15 cellular contexts compared by ENCODE assay signal in genomic region chr22:37328017-37328416, GRCh38. TPM values are rescaled to one million over a fixed set of nuclear protein-coding genes. Genes with fewer than 3 reads are reported as not detected.
DNase-seq lines count a peak whose midpoint lies in the region; FAIRE-seq and TF ChIP-seq lines count a peak whose summit lies in the region.
"Had no signal": no experiment of that assay in that cellular context is flagged by ENCODE, and none has a peak within 500 bp of the region (broad histone marks: within the 10 kb centered on the region; RNA-seq: fewer than 3 reads in every experiment).

No MANE protein-coding gene starts in this region.

- no peaks in the 10 kb centered on the region for H3K27me3 ChIP-seq in keratinocyte (ENCODE audit: control insufficient read depth, extremely low read depth, insufficient read depth, low read length)

- no peaks in the 10 kb centered on the region for H3K9me3 ChIP-seq in keratinocyte (ENCODE audit: control insufficient read depth, low read depth, low read length)

- dilution Hi-C loops in keratinocyte (cut with MboI; ENCODE audit: extremely low pct_ligation_motif_present, low sequenced_read_pairs): no loop called here

- H4K20me1 ChIP-seq in keratinocyte (ENCODE audit: control insufficient read depth, extremely low read depth, insufficient read depth, low read length): no peaks in the 10 kb centered on the region

- FAIRE-seq in keratinocyte (lab: Jason Lieb, UNC): peak; percentile 76

- peak overlapping the region; percentile 69 for H3K4me2 ChIP-seq in keratinocyte (ENCODE audit: control insufficient read depth, extremely low read depth, insufficient read depth, low read depth, low read length)

- H3K4me1 ChIP-seq in keratinocyte (ENCODE audit: control insufficient read depth, extremely low read depth, insufficient read depth, low read length): peaks cover 60% of the 10 kb centered on the region

- H3K9me1 ChIP-seq in keratinocyte (ENCODE audit: control insufficient read depth, extremely low read depth, insufficient read depth, low read length): no peaks in the 10 kb centered on the region

- no peak overlapping the region for H2AFZ ChIP-seq in keratinocyte (ENCODE audit: control insufficient read depth, low read length)

- no peak for TF ChIP-seq CTCF in keratinocyte (optimal IDR thresholded peaks at IDR 0.05 in 1 of 3, IDR thresholded peaks at IDR 0.05 in 1 of 3, conservative IDR thresholded peaks at IDR 0.05 in 1 of 3; ENCODE audit: extremely low read depth in 1 of 3, insufficient read depth in 2 of 3, low read length in 3 of 3)

- peak overlapping the region; percentile 90 for H3K27ac ChIP-seq in keratinocyte (ENCODE audit: control insufficient read depth, insufficient read depth, low read length)
- H3K27ac ChIP-seq: coronary artery had no signal

- no peaks in the 10 kb centered on the region for H3K79me2 ChIP-seq in keratinocyte (ENCODE audit: control insufficient read depth, insufficient read depth, low read length)

- H3K36me3 ChIP-seq in keratinocyte (ENCODE audit: control insufficient read depth in 2 of 2, extremely low read depth in 1 of 2, insufficient read depth in 2 of 2, low read length in 2 of 2): no peaks in the 10 kb centered on the region

- peak; percentile 71 for DNase-seq in AG08395 (ENCODE audit: low spot score)
- DNase-seq in HS-27A (ENCODE audit: low read depth): peak; percentile 76
- peak; percentile 90 for DNase-seq in amniotic epithelial cell (ENCODE audit: low read depth)
- no peak for DNase-seq in keratinocyte (ENCODE audit: low read depth, low spot score)
- no peak for DNase-seq in RPMI8226
- DNase-seq in foreskin melanocyte: no peak
- no peak for DNase-seq in MV-4-11 (lab: John Stamatoyannopoulos, UW)
- DNase-seq in NK-92 (lab: John Stamatoyannopoulos, UW; ENCODE audit: unreplicated experiment): no peak
- DNase-seq: activated CD8-positive, alpha-beta T cell treated with anti-CD3 and anti-CD28 coated beads for 36 hours; activated naive CD4-positive, alpha-beta T cell treated with anti-CD3 and anti-CD28 coated beads for 36 hours; C1 segment of cervical spinal cord; head of caudate nucleus; KBM-7; NCI-H2081 had no signal

- peak overlapping the region; percentile 52 for H3K9ac ChIP-seq in keratinocyte (ENCODE audit: control insufficient read depth, extremely low read depth, insufficient read depth, low read length)

- peak overlapping the region in 1 of 3 experiments; percentile 25 for H3K4me3 ChIP-seq in keratinocyte (ENCODE audit: control insufficient read depth in 2 of 3, extremely low read depth in 1 of 3, insufficient read depth in 2 of 3, low read depth in 1 of 3, low read length in 3 of 3)
- H3K4me3 ChIP-seq: coronary artery had no signal

RNA-seq across cellular contexts. Expression of gene CYTH4, which starts 45.7 kb away (rescaled TPM):
- 0.05 to 0.12 TPM (median 0.06 TPM) in 3 replicates for polyA plus RNA-seq in keratinocyte
- not detected for polyA plus RNA-seq in keratinocyte (2011; ENCODE audit: low read depth)
- polyA plus RNA-seq in keratinocyte (2011; cell fraction: cytosol; rRNA removed): 0.02 TPM in 1 of 2 replicates, not detected in the other
- 0.09 TPM in 1 of 2 replicates, not detected in the other for polyA plus RNA-seq in keratinocyte (2011; cell fraction: nucleus; rRNA removed)
- not detected in 2 replicates for polyA plus RNA-seq in keratinocyte (2012; ENCODE audit: low replicate concordance)
- polyA minus RNA-seq in keratinocyte: not detected in 3 replicates
- not detected for polyA minus RNA-seq in keratinocyte (2011; cell fraction: cytosol; rRNA and poly(A)+ RNA removed)
- polyA minus RNA-seq in keratinocyte (2011; cell fraction: nucleus; rRNA and poly(A)+ RNA removed): not detected in 2 replicates

Comparison
In these comparisons a context has a peak if more than half of its experiments do, and no peak if none do; other contexts are left out.
1. DNase-seq: peak in AG08395 (single experiment), HS-27A (single experiment) and amniotic epithelial cell (single experiment); none in keratinocyte (single experiment), RPMI8226 (single experiment), foreskin melanocyte (single experiment), MV-4-11 (single experiment) and NK-92 (single experiment).